In genomic region chr3:126888186-126888760, GRCh38 we compare ENCODE assay signal across 18 cellular contexts.
DNase-seq lines count a peak whose midpoint lies in the region; ATAC-seq and TF ChIP-seq lines count a peak whose summit lies in the region.
"Had no signal": no experiment of that assay in that cellular context is flagged by ENCODE, and none has a peak within 500 bp of the region (broad histone marks: within the 10 kb centered on the region; RNA-seq: fewer than 3 reads in every experiment).

No MANE protein-coding gene starts in this region.

- intact Hi-C loops in vagina (cut with DNase I) = no loop called here

- H2AFZ ChIP-seq in neural cell (ENCODE audit: low read depth, low read length) = no peak overlapping the region
- H2AFZ ChIP-seq: hepatocyte had no signal

- H3K4me2 ChIP-seq in neural cell (ENCODE audit: low read length) = no peak overlapping the region
- H3K4me2 ChIP-seq: hepatocyte had no signal

- H3K4me3 ChIP-seq in neural cell (ENCODE audit: low read length) = no peak overlapping the region
- no peak overlapping the region for H3K4me3 ChIP-seq in vagina
- H3K4me3 ChIP-seq: hepatocyte had no signal

- TF ChIP-seq RAD21 in neural cell (conservative IDR thresholded peaks at IDR 0.05) = no peak

- H3K36me3 ChIP-seq in neural cell (ENCODE audit: insufficient read depth, low read length) = no peaks in the 10 kb centered on the region
- no peaks in the 10 kb centered on the region for H3K36me3 ChIP-seq in vagina

- no peak for TF ChIP-seq CTCF in neural cell (IDR thresholded peaks at IDR 0.05; ENCODE audit: poor library complexity, severe bottlenecking)
- TF ChIP-seq CTCF in vagina (IDR thresholded peaks at IDR 0.05) = no peak

- H3K9me3 ChIP-seq in neural cell (ENCODE audit: low read length) (no peaks in the 10 kb centered on the region), vagina (no peaks in the 10 kb centered on the region)

- H3K9me2 ChIP-seq in neural cell (ENCODE audit: insufficient read depth, low read length) = no peaks in the 10 kb centered on the region

- no peaks in the 10 kb centered on the region for H4K20me1 ChIP-seq in neural cell (ENCODE audit: insufficient read depth)

- no peaks in the 10 kb centered on the region for H3F3A ChIP-seq in neural cell (ENCODE audit: insufficient read depth, low read length, poor library complexity, severe bottlenecking)

- H3K79me2 ChIP-seq in neural cell (replicated peaks; ENCODE audit: insufficient read depth, low read length) = no peaks in the 10 kb centered on the region
- H3K79me2 ChIP-seq: hepatocyte had no signal

- no peak for TF ChIP-seq POLR2A in vagina (IDR thresholded peaks at IDR 0.05)

- TF ChIP-seq EP300 in neural cell (conservative IDR thresholded peaks at IDR 0.05; ENCODE audit: poor library complexity, severe bottlenecking) = no peak

- H3K4me1 ChIP-seq in vagina = no peaks in the 10 kb centered on the region

- no peaks in the 10 kb centered on the region for H3K27me3 ChIP-seq in neural cell (ENCODE audit: insufficient read depth, low read depth, low read length)
- no peaks in the 10 kb centered on the region for H3K27me3 ChIP-seq in vagina
- H3K27me3 ChIP-seq: hepatocyte had no signal

- DNase-seq in DMS153 treated with DMSO at 0.1 percent for 48 hours (lab: John Stamatoyannopoulos, UW; ENCODE audit: unreplicated experiment) (peak; percentile 42), NCI-H146 (lab: John Stamatoyannopoulos, UW) (peak; percentile 100), NCI-H510A (lab: John Stamatoyannopoulos, UW) (peak; percentile 56), vagina (ENCODE audit: extremely low spot score in 2 of 2) (no peak)
- DNase-seq in stimulated activated CD4-positive, alpha-beta T cell treated with anti-CD3 and anti-CD28 coated beads, Interleukin-2, amount 100 ng/mL, for 24 hours = no peak
- no peak for DNase-seq in stimulated activated CD4-positive, alpha-beta T cell treated with anti-CD3 and anti-CD28 coated beads, Interleukin-4, amount 100 ng/mL, for 1 hour
- DNase-seq: activated effector memory CD4-positive, alpha-beta T cell treated with anti-CD3 and anti-CD28 coated beads, Interleukin-2, amount 50 U/mL, for 16 hours; amniotic stem cell; effector CD4-positive, alpha-beta T cell; KBM-7; midbrain; nucleus accumbens had no signal

- peak overlapping the region; percentile 67 for H3K27ac ChIP-seq in neural cell (ENCODE audit: low read length)
- no peak overlapping the region for H3K27ac ChIP-seq in vagina
- H3K27ac ChIP-seq: hepatocyte, HL-60 had no signal

- no peak for ATAC-seq in HG03280 (IDR thresholded peaks at IDR 0.05; ENCODE audit: unreplicated experiment)
- ATAC-seq: activated CD4-positive, CD25-positive, alpha-beta regulatory T cell treated with anti-CD3 and anti-CD28 coated beads, Interleukin-2, amount 50 U/mL, for 24 hours; sciatic nerve had no signal

- no peak overlapping the region for H3K9ac ChIP-seq in neural cell (ENCODE audit: low read length)

TF ChIP-seq in neural cell, 6 proteins besides CTCF, POLR2A, EP300 and RAD21:
- no peak for TF ChIP-seq MXI1 (conservative IDR thresholded peaks at IDR 0.05; ENCODE audit: poor library complexity, severe bottlenecking)
- TF ChIP-seq POLR2AphosphoS5 (IDR thresholded peaks at IDR 0.05) = peak; percentile 32
- no peak for TF ChIP-seq EZH2 (IDR thresholded peaks at IDR 0.05; ENCODE audit: borderline replicate concordance, insufficient read depth, low read length, poor library complexity, severe bottlenecking)
- TF ChIP-seq TAF1 (IDR thresholded peaks at IDR 0.05; ENCODE audit: low read depth) = no peak
- TF ChIP-seq REST (IDR thresholded peaks at IDR 0.05; ENCODE audit: borderline replicate concordance) = no peak
- no peak for TF ChIP-seq SMC3 (conservative IDR thresholded peaks at IDR 0.05; ENCODE audit: poor library complexity)
TF ChIP-seq in neural cell: peak in this region for 1.

Comparison
In these comparisons a context has a peak if more than half of its experiments do, and no peak if none do; other contexts are left out.
1. DNase-seq: peak in DMS153 treated with DMSO at 0.1 percent for 48 hours (single experiment), NCI-H146 (single experiment) and NCI-H510A (single experiment); none in stimulated activated CD4-positive, alpha-beta T cell treated with anti-CD3 and anti-CD28 coated beads, Interleukin-2, amount 100 ng/mL, for 24 hours (0 of 2), vagina (0 of 2) and stimulated activated CD4-positive, alpha-beta T cell treated with anti-CD3 and anti-CD28 coated beads, Interleukin-4, amount 100 ng/mL, for 1 hour (single experiment).